ENCODE assay signal across 20 cellular contexts in genomic region chr3:124292329-124292728, GRCh38.
DNase-seq lines count a peak whose midpoint lies in the region; TF ChIP-seq lines count a peak whose summit lies in the region.
"Had no signal": no experiment of that assay in that cellular context is flagged by ENCODE, and none has a peak within 500 bp of the region (broad histone marks: within the 10 kb centered on the region; RNA-seq: fewer than 3 reads in every experiment).

No MANE protein-coding gene starts in this region.

- H3K79me2 ChIP-seq in MM.1S (ENCODE audit: low read length), result no peaks in the 10 kb centered on the region
- H3K79me2 ChIP-seq: hepatocyte had no signal

- no peaks in the 10 kb centered on the region for H4K20me1 ChIP-seq in MM.1S (ENCODE audit: insufficient read depth, low read length)

- CTCF ChIA-PET in Calu3 (lab: Charles Lee), result no interaction called here

- no peak overlapping the region for H2AFZ ChIP-seq in MM.1S (ENCODE audit: low read length)
- H2AFZ ChIP-seq: hepatocyte had no signal

- no peaks in the 10 kb centered on the region for H3K36me3 ChIP-seq in MM.1S (replicated peaks; ENCODE audit: insufficient read depth, low read length)
- H3K36me3 ChIP-seq: adrenal gland, MG63, stomach had no signal

- no peaks in the 10 kb centered on the region for H3K9me3 ChIP-seq in MM.1S (replicated peaks; ENCODE audit: insufficient read depth, low read length)
- H3K9me3 ChIP-seq: adrenal gland, stomach had no signal

- H3K27me3 Mint-ChIP-seq in Calu3 (ENCODE audit: unreplicated experiment), result peaks cover 88% of the 10 kb centered on the region

- no peaks in the 10 kb centered on the region for H3K9me2 ChIP-seq in MM.1S (replicated peaks; ENCODE audit: insufficient read depth, low read length)

- no peak overlapping the region for H3K4me3 ChIP-seq in MM.1S (ENCODE audit: low read length)
- H3K4me3 ChIP-seq: adrenal gland, hepatocyte, MG63, skin epidermis, stomach had no signal

- no peak overlapping the region for H3K27ac Mint-ChIP-seq in Calu3 (ENCODE audit: unreplicated experiment)
- H3K27ac Mint-ChIP-seq: dendritic cell treated with granulocyte-macrophage colony-stimulating factor and Interleukin-4, amounts not matched to agents 40 ng/mL and 50 ng/mL, for 4 days; naive thymus-derived CD4-positive, alpha-beta T cell had no signal

- H3K27me3 ChIP-seq in MM.1S (replicated peaks; ENCODE audit: insufficient read depth, low read length), result no peaks in the 10 kb centered on the region
- H3K27me3 ChIP-seq: adrenal gland, hepatocyte had no signal

- DNase-seq in DMS79 treated with DMSO at 0.1 percent for 48 hours (lab: John Stamatoyannopoulos, UW) (peak; percentile 15), DMS79 (lab: John Stamatoyannopoulos, UW) (no peak), Calu3 (peak; percentile 55), NCI-H69 (lab: John Stamatoyannopoulos, UW) (peak; percentile 82), mucosa of gallbladder (ENCODE audit: low spot score) (peak; percentile 46), NCI-H1436 treated with DMSO at 0.1 percent for 48 hours (lab: John Stamatoyannopoulos, UW) (no peak), MM.1S (no peak), anterior cingulate cortex (lab: John Stamatoyannopoulos, UW) (no peak)
- DNase-seq: activated gamma-delta T cell treated with Interleukin-2 at 50 U/mL for 16 hours; adrenal gland; HCEC 1CT; MG63; naive thymus-derived CD4-positive, alpha-beta T cell; posterior cingulate gyrus; stimulated activated CD4-positive, alpha-beta T cell treated with anti-CD3 and anti-CD28 coated beads, Interleukin-4, amount 100 ng/mL, for 1 hour; stomach had no signal

- no peak overlapping the region for H3K27ac ChIP-seq in MM.1S (ENCODE audit: low read length)
- H3K27ac ChIP-seq: 22Rv1, adrenal gland, hepatocyte, skin epidermis, stomach had no signal

- H3K4me3 Mint-ChIP-seq in Calu3 (ENCODE audit: low read depth, unreplicated experiment), result no peak overlapping the region
- H3K4me3 Mint-ChIP-seq: dendritic cell treated with granulocyte-macrophage colony-stimulating factor and Interleukin-4, amounts not matched to agents 40 ng/mL and 50 ng/mL, for 4 days; naive thymus-derived CD4-positive, alpha-beta T cell had no signal

- H3K36me3 Mint-ChIP-seq in Calu3 (ENCODE audit: insufficient read depth, unreplicated experiment), result no peaks in the 10 kb centered on the region

- TF ChIP-seq CTCF in Calu3 (IDR thresholded peaks at IDR 0.05; ENCODE audit: unreplicated experiment) (no peak), MM.1S (IDR thresholded peaks at IDR 0.05; ENCODE audit: low read length) (no peak)

- BruUV-seq in Calu3 (replicated peaks; lab: Mats Ljungman, UMichigan), result no TSS peak

- intact Hi-C loops in Calu3 (cut with micrococcal nuclease; ENCODE audit: unreplicated experiment), result no loop called here

- H3K4me1 ChIP-seq in MM.1S (ENCODE audit: low read length), result no peaks in the 10 kb centered on the region
- H3K4me1 ChIP-seq: adrenal gland had no signal

- H3F3A ChIP-seq in MM.1S (ENCODE audit: insufficient read depth, low read length), result no peaks in the 10 kb centered on the region

- H3K9me3 Mint-ChIP-seq in Calu3 (ENCODE audit: low read depth, unreplicated experiment), result no peaks in the 10 kb centered on the region
- H3K9me3 Mint-ChIP-seq: dendritic cell treated with granulocyte-macrophage colony-stimulating factor and Interleukin-4, amounts not matched to agents 40 ng/mL and 50 ng/mL, for 4 days had no signal

- no peak overlapping the region for H3K9ac ChIP-seq in MM.1S (ENCODE audit: low read length)

- peaks cover 8% of the 10 kb centered on the region for H3K4me1 Mint-ChIP-seq in Calu3 (ENCODE audit: low read depth, unreplicated experiment)
- H3K4me1 Mint-ChIP-seq: naive thymus-derived CD4-positive, alpha-beta T cell had no signal

- no peak overlapping the region for H3K4me2 ChIP-seq in MM.1S (ENCODE audit: low read depth, low read length)
- H3K4me2 ChIP-seq: hepatocyte had no signal

Comparison
In these comparisons a context has a peak if more than half of its experiments do, and no peak if none do; other contexts are left out.
1. DNase-seq: peak in DMS79 treated with DMSO at 0.1 percent for 48 hours (single experiment), Calu3 (single experiment), NCI-H69 (single experiment) and mucosa of gallbladder (single experiment); none in DMS79 (single experiment), NCI-H1436 treated with DMSO at 0.1 percent for 48 hours (single experiment), MM.1S (single experiment) and anterior cingulate cortex (0 of 58).